ENCODE assay signal across 8 cellular contexts in genomic region chr3:10025205-10026083, GRCh38. TPM values are rescaled to one million over a fixed set of nuclear protein-coding genes. Genes with fewer than 3 reads are reported as not detected.
A peak's percentile ranks its signal among the peaks of the same experiment; 100 is the strongest.
DNase-seq lines count a peak whose midpoint lies in the region; ATAC-seq, FAIRE-seq and TF ChIP-seq lines count a peak whose summit lies in the region.

No MANE protein-coding gene starts in this region.

- WGBS in small intestine, 3 donors = 22 to 28% (median 27%) methylated on average over 18 to 19 of the region's 19 CpGs

- H3K4me3 Mint-ChIP-seq in WTC11 = peak overlapping the region; percentile 98

- CTCF ChIA-PET in WTC11 (lab: Charles Lee) = interaction anchor here (0.5 kb wide), 1 partner anchor 167 kb away, joined by 3 read pairs; no protein-coding TSS in a partner anchor

- peak overlapping the region; percentile 97 for H3K27ac Mint-ChIP-seq in WTC11

- H3K27ac ChIP-seq in right atrium auricular region (peak overlapping the region; percentile 53 to 77), small intestine (ENCODE audit: low read depth in 1 of 2, low read length in 1 of 2) (peak overlapping the region; percentile 84 to 93)

- H3K4me3 ChIP-seq in right atrium auricular region = peak overlapping the region; percentile 62 to 96
- peak overlapping the region; percentile 88 to 93 for H3K4me3 ChIP-seq in small intestine (ENCODE audit: low read depth in 1 of 2, low read length in 2 of 2)

- H3K36me3 Mint-ChIP-seq in WTC11 = peaks cover 33% of the 10 kb centered on the region

- H3K9me3 Mint-ChIP-seq in WTC11 = no peaks in the 10 kb centered on the region

- POLR2A ChIA-PET in WTC11 (lab: Charles Lee) = interaction anchor here (0.8 to 1.3 kb wide), 5 partner anchors 14 to 79 kb away, joined by 3 to 10 read pairs (median 3); partner anchors contain the start of gene EMC3

- H3K9me3 ChIP-seq in right atrium auricular region (no peaks in the 10 kb centered on the region), small intestine (ENCODE audit: control insufficient read depth, low read depth) (no peaks in the 10 kb centered on the region)

- TF ChIP-seq CTCF in WTC11 (IDR thresholded peaks at IDR 0.05) (no peak), right atrium auricular region (IDR thresholded peaks at IDR 0.05) (no peak)

- FAIRE-seq in small intestine (lab: Jason Lieb, UNC) = no peak

- peaks cover 6% of the 10 kb centered on the region for H3K4me1 Mint-ChIP-seq in WTC11

- H3K27me3 ChIP-seq in right atrium auricular region (no peaks in the 10 kb centered on the region), small intestine (ENCODE audit: control insufficient read depth in 2 of 2, insufficient read depth in 2 of 2, low read length in 2 of 2) (no peaks in the 10 kb centered on the region)

- H3K27me3 Mint-ChIP-seq in WTC11 (ENCODE audit: low read depth) = no peaks in the 10 kb centered on the region

- no peak for DNase-seq in WTC11 (ENCODE audit: low spot score)
- no peak for DNase-seq in right atrium auricular region (ENCODE audit: low spot score)
- peak; percentile 36 for DNase-seq in small intestine
- DNase-seq in midbrain (lab: John Stamatoyannopoulos, UW) = no peak
- no peak for DNase-seq in middle frontal gyrus (ENCODE audit: extremely low spot score, low spot score)
- DNase-seq in NCI-H187 (lab: John Stamatoyannopoulos, UW) = no peak
- no peak for DNase-seq in AG20443 (ENCODE audit: low spot score)

- H3K4me1 ChIP-seq in right atrium auricular region (peaks cover 0 to 26% of the 10 kb centered on the region in 2 donors), small intestine (ENCODE audit: control insufficient read depth in 2 of 2, insufficient read depth in 1 of 2, low read depth in 1 of 2, low read length in 1 of 2) (peaks cover 2 to 3% of the 10 kb centered on the region in 2 donors)

- H3K36me3 ChIP-seq in right atrium auricular region (peaks cover 29% of the 10 kb centered on the region), small intestine (ENCODE audit: control insufficient read depth in 2 of 2, insufficient read depth in 2 of 2, low read length in 2 of 2) (peaks cover 3 to 5% of the 10 kb centered on the region in 2 donors)

- peak; percentile 25 for ATAC-seq in GM21619 (IDR thresholded peaks at IDR 0.05; ENCODE audit: unreplicated experiment)
- ATAC-seq in WTC11 = no peak; the same call in 1 of the 2 replicates

TF ChIP-seq in WTC11, 78 proteins besides CTCF, POLR2A, EP300 and RAD21:
- TF ChIP-seq RORB (CRISPR knock-in tag; IDR thresholded peaks at IDR 0.05) (no peak), IRF1 (CRISPR knock-in tag; IDR thresholded peaks at IDR 0.05) (no peak), CBFB (CRISPR knock-in tag; IDR thresholded peaks at IDR 0.05; ENCODE audit: low read depth) (no peak), FOXP1 (CRISPR knock-in tag; IDR thresholded peaks at IDR 0.05; ENCODE audit: borderline replicate concordance) (no peak), ZNF671 (CRISPR knock-in tag; IDR thresholded peaks at IDR 0.05) (no peak), MAX (CRISPR knock-in tag; IDR thresholded peaks at IDR 0.05) (no peak), ARID4B (CRISPR knock-in tag; IDR thresholded peaks at IDR 0.05; ENCODE audit: borderline replicate concordance) (no peak), TEAD1 (CRISPR knock-in tag; IDR thresholded peaks at IDR 0.05) (no peak), ZBTB43 (CRISPR knock-in tag; IDR thresholded peaks at IDR 0.05) (no peak), ZNF416 (CRISPR knock-in tag; IDR thresholded peaks at IDR 0.05) (no peak), NFYB (CRISPR knock-in tag; conservative IDR thresholded peaks at IDR 0.05; ENCODE audit: low read depth) (no peak), CREB1 (CRISPR knock-in tag; IDR thresholded peaks at IDR 0.05) (no peak), E2F4 (CRISPR knock-in tag; IDR thresholded peaks at IDR 0.05; ENCODE audit: borderline replicate concordance, low read depth) (no peak), STAT6 (CRISPR knock-in tag; conservative IDR thresholded peaks at IDR 0.05; ENCODE audit: low read depth) (no peak), ZNF263 (CRISPR knock-in tag; IDR thresholded peaks at IDR 0.05; ENCODE audit: low read depth) (no peak), ZNF138 (CRISPR knock-in tag; conservative IDR thresholded peaks at IDR 0.05) (no peak)

RNA-seq across cellular contexts. Expression of gene FANCD2, which starts 0.8 kb away (rescaled TPM):
- total RNA-seq in WTC11 (2021) (69.6 to 73.5 TPM (median 73.1 TPM) in 3 replicates), right atrium auricular region (1 to 10 TPM; 1.7 to 2.0 TPM)
- 1 to 10 TPM in 2 of 3 donors, under 1 TPM in 1; 0.45 to 7.5 (median 1.4) TPM for polyA plus RNA-seq in small intestine

RNA-seq across cellular contexts. Expression of gene EMC3, which starts 38.8 kb away (rescaled TPM):
- total RNA-seq in WTC11 (2021) (38.0 to 43.8 TPM (median 42.1 TPM) in 3 replicates), right atrium auricular region (100 to 1,000 TPM in 1 of 2 donors, 10 to 100 TPM in 1; 69.8 to 111 TPM)
- polyA plus RNA-seq in small intestine = 10 to 100 TPM; 21.9 to 74.6 (median 27.5) TPM

Comparison
In these comparisons a context has a peak if more than half of its experiments do, and no peak if none do; other contexts are left out.
1. RNA of gene FANCD2, which starts 0.8 kb away (total RNA-seq): 69.6 to 73.5 TPM in WTC11; 1.7 to 2.0 TPM in right atrium auricular region; every median in the first group is over 10 times any median in the second.